ENCODE assay signal across 8 cellular contexts in genomic region chr7:50962962-50963374, GRCh38.
DNase-seq lines count a peak whose midpoint lies in the region; TF ChIP-seq lines count a peak whose summit lies in the region.

No MANE protein-coding gene starts in this region.

- DNase-seq in NK-92 treated with Interleukin-12 subunit alpha and Interleukin-12 subunit beta, amount 100 ng/mL, for 24 hours (lab: John Stamatoyannopoulos, UW): peak; percentile 37
- DNase-seq in NK-92 (lab: John Stamatoyannopoulos, UW; ENCODE audit: unreplicated experiment) (no peak), NCI-H2081 treated with DMSO at 0.1 percent for 48 hours (lab: John Stamatoyannopoulos, UW) (peak; percentile 82), brain pericyte (ENCODE audit: low read depth, low spot score) (peak; percentile 81), mucosa of gallbladder (ENCODE audit: low spot score) (peak; percentile 91), midbrain (lab: John Stamatoyannopoulos, UW) (no peak), DMS114 treated with DMSO at 0.1 percent for 48 hours (lab: John Stamatoyannopoulos, UW; ENCODE audit: unreplicated experiment) (no peak), coronary artery (ENCODE audit: low spot score) (no peak)

- no peak overlapping the region for H3K27ac ChIP-seq in coronary artery

- TF ChIP-seq CTCF in coronary artery (IDR thresholded peaks at IDR 0.05): no peak

- no peak overlapping the region for H3K4me3 ChIP-seq in coronary artery

Comparison
In these comparisons a context has a peak if more than half of its experiments do, and no peak if none do; other contexts are left out.
1. DNase-seq: peak in NK-92 treated with Interleukin-12 subunit alpha and Interleukin-12 subunit beta, amount 100 ng/mL, for 24 hours (single experiment), NCI-H2081 treated with DMSO at 0.1 percent for 48 hours (single experiment), brain pericyte (single experiment) and mucosa of gallbladder (single experiment); none in NK-92 (single experiment), midbrain (single experiment), DMS114 treated with DMSO at 0.1 percent for 48 hours (single experiment) and coronary artery (single experiment).